In the genomic region with DNA sequence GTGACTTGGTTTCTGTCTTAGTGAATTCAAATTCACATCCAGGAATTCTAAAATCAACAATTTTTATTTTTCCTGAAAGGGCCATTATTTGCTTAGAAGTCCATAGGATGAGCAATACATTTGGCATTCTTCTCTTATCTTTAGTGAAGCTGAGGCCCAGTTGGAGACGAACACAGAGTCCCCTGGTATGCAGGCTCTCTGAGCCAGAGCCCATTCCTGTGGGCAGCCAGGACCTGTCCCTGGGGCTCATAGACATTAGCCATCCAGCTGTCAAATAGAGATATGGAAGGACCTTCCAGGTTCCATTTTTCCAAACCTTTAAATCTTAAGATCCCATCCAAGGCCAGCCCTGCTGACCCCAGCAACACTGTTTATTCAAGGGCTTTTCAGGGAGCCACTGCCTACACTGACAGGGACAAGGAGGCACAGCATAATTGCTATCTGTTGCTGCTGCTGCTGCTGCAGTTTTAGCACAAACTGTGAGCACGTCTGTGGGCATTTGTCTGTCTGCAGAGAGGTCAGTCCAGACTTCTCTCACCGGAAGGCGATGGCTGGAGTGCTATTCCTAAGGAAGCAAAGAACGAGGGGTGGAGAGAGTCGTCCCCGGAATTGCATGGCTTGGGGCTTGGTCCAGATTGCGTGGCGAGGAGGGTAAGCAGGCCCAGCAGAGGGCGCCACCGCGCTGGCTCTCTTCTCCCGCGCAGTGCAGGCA, we compare ENCODE assay signal across 8 cellular contexts.
DNase-seq lines count a peak whose midpoint lies in the region; ATAC-seq, FAIRE-seq and TF ChIP-seq lines count a peak whose summit lies in the region.

No MANE protein-coding gene starts in this region.

- no peak overlapping the region for H3K4me3 ChIP-seq in endothelial cell of umbilical vein (replicated peaks in 1 of 3; ENCODE audit: insufficient read depth in 1 of 3, low read depth in 1 of 3, low read length in 3 of 3)
- H3K4me3 ChIP-seq in suprapubic skin, result no peak overlapping the region

- peak overlapping the region; percentile 57 for H3K4me2 ChIP-seq in endothelial cell of umbilical vein (ENCODE audit: insufficient read depth, low read length)

- TF ChIP-seq POLR2A in endothelial cell of umbilical vein (IDR thresholded peaks at IDR 0.05; ENCODE audit: low read depth, low read length) (no peak), suprapubic skin (IDR thresholded peaks at IDR 0.05) (no peak)

- no peak for TF ChIP-seq EP300 in suprapubic skin (IDR thresholded peaks at IDR 0.05)

- 2% methylated on average over 14 of the region's 14 CpGs for WGBS in suprapubic skin

- H4K20me1 ChIP-seq in endothelial cell of umbilical vein (replicated peaks; ENCODE audit: control insufficient read depth, extremely low read depth, insufficient read depth, low read length), result no peaks in the 10 kb centered on the region

- peak overlapping the region; percentile 36 for H3K27ac ChIP-seq in KOPT-K1 (ENCODE audit: low read depth, low read length, poor library complexity, severe bottlenecking)
- H3K27ac ChIP-seq in endothelial cell of umbilical vein (ENCODE audit: insufficient read depth, low read depth, low read length), result no peak overlapping the region
- no peak overlapping the region for H3K27ac ChIP-seq in suprapubic skin

- dilution Hi-C loops in endothelial cell of umbilical vein (cut with MboI; ENCODE audit: extremely low pct_ligation_motif_present, low sequenced_read_pairs), result no loop called here

- DNase-seq in Caki2 (ENCODE audit: low read depth), result peak; percentile 67
- peak; percentile 23 for DNase-seq in GM19240 (ENCODE audit: insufficient read length, low spot score)
- peak; percentile 77 for DNase-seq in SKM-1 (lab: John Stamatoyannopoulos, UW; ENCODE audit: unreplicated experiment)
- peak; percentile 60 for DNase-seq in endothelial cell of umbilical vein (ENCODE audit: low read depth, low spot score)
- peak; percentile 57 for DNase-seq in midbrain (lab: John Stamatoyannopoulos, UW)
- DNase-seq in suprapubic skin (ENCODE audit: low spot score in 2 of 2), result peak; percentile 82 to 86

- intact Hi-C loops in endothelial cell of umbilical vein (cut with micrococcal nuclease), result loop anchor here (1.0 to 10.0 kb wide), 12 partner anchors 173 to 1271 kb away; a partner anchor contains a TSS

- H3K9me3 ChIP-seq in KOPT-K1 (ENCODE audit: insufficient read depth, low read length, poor library complexity, severe bottlenecking) (peaks cover 13% of the 10 kb centered on the region), endothelial cell of umbilical vein (replicated peaks; ENCODE audit: control insufficient read depth, insufficient read depth, low read length) (no peaks in the 10 kb centered on the region), suprapubic skin (no peaks in the 10 kb centered on the region)

- H3K4me1 ChIP-seq in endothelial cell of umbilical vein (ENCODE audit: control insufficient read depth, extremely low read depth, insufficient read depth, low read length) (peaks cover 5% of the 10 kb centered on the region), suprapubic skin (peaks cover 2% of the 10 kb centered on the region)

- H3K9ac ChIP-seq in endothelial cell of umbilical vein (replicated peaks; ENCODE audit: extremely low read depth, insufficient read depth, low read length), result no peak overlapping the region

- ATAC-seq in HG03097 (IDR thresholded peaks at IDR 0.05; ENCODE audit: low FRiP score, unreplicated experiment), result no peak

- TF ChIP-seq CTCF in endothelial cell of umbilical vein (IDR thresholded peaks at IDR 0.05; ENCODE audit: extremely low read depth in 1 of 2, insufficient read depth in 1 of 2, low read depth in 1 of 2, low read length in 2 of 2) (peak; percentile 79 to 95), suprapubic skin (IDR thresholded peaks at IDR 0.05) (peak in 1 of 2 donors; percentile 79)

- CTCF ChIA-PET in endothelial cell of umbilical vein (lab: Charles Lee), result interaction anchor here (1.2 to 1.8 kb wide), 2 partner anchors 22 to 534 kb away, joined by 3 to 6 read pairs; no protein-coding TSS in a partner anchor

- H2AFZ ChIP-seq in endothelial cell of umbilical vein (ENCODE audit: low read depth, low read length), result peak overlapping the region; percentile 99

- no TSS peak for BruUV-seq in endothelial cell of umbilical vein (replicated peaks; lab: Mats Ljungman, UMichigan)

- FAIRE-seq in endothelial cell of umbilical vein (lab: Jason Lieb, UNC), result peak; percentile 92

- no peaks in the 10 kb centered on the region for H3K79me2 ChIP-seq in endothelial cell of umbilical vein (ENCODE audit: control insufficient read depth, insufficient read depth, low read length)

- POLR2A ChIA-PET in endothelial cell of umbilical vein (lab: Charles Lee), result no interaction called here

- in situ Hi-C loops in Caki2 (cut with HindIII; ENCODE audit: low pct_unique_long_range_greater_than_20kb, low sequenced_read_pairs), result no loop called here

- no peaks in the 10 kb centered on the region for H3K9me1 ChIP-seq in endothelial cell of umbilical vein (replicated peaks; ENCODE audit: control insufficient read depth, extremely low read depth, insufficient read depth, low read length)

- H3K36me3 ChIP-seq in KOPT-K1 (ENCODE audit: insufficient read depth, low read length), result no peaks in the 10 kb centered on the region
- H3K36me3 ChIP-seq in endothelial cell of umbilical vein (ENCODE audit: control insufficient read depth in 2 of 2, extremely low read depth in 1 of 2, insufficient read depth in 2 of 2, low read length in 2 of 2), result no peaks in the 10 kb centered on the region
- H3K36me3 ChIP-seq in suprapubic skin, result no peaks in the 10 kb centered on the region

- H3K27me3 ChIP-seq in endothelial cell of umbilical vein (ENCODE audit: control insufficient read depth in 2 of 2, insufficient read depth in 2 of 2, low read length in 2 of 2), result no peaks in the 10 kb centered on the region
- H3K27me3 ChIP-seq in suprapubic skin, result no peaks in the 10 kb centered on the region

TF ChIP-seq in endothelial cell of umbilical vein, 7 proteins besides CTCF, POLR2A, EP300 and RAD21:
- TF ChIP-seq JUN (IDR thresholded peaks at IDR 0.05; ENCODE audit: borderline replicate concordance, insufficient read depth, insufficient read length, low read depth), result no peak
- TF ChIP-seq POLR2AphosphoS5 (IDR thresholded peaks at IDR 0.05; ENCODE audit: insufficient read depth, low read depth, low read length), result no peak
- TF ChIP-seq GATA2 (IDR thresholded peaks at IDR 0.05; ENCODE audit: insufficient read depth, insufficient read length, low read depth, low read length), result no peak
- TF ChIP-seq EZH2 (IDR thresholded peaks at IDR 0.05; ENCODE audit: borderline replicate concordance, low read depth, low read length, severe bottlenecking), result no peak
- TF ChIP-seq, protein P1, sequence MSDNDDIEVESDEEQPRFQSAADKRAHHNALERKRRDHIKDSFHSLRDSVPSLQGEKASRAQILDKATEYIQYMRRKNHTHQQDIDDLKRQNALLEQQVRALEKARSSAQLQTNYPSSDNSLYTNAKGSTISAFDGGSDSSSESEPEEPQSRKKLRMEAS (IDR thresholded peaks at IDR 0.05; ENCODE audit: insufficient read depth, insufficient read length), result no peak
- TF ChIP-seq MYC (IDR thresholded peaks at IDR 0.05; ENCODE audit: low read depth, low read length), result no peak
- TF ChIP-seq FOS (IDR thresholded peaks at IDR 0.05; ENCODE audit: borderline replicate concordance, insufficient read depth, low read length), result no peak

Comparison
In these comparisons a context has a peak if more than half of its experiments do, and no peak if none do; other contexts are left out.
1. DNase-seq: peak in every context shown above with its lines; median percentile 84 in suprapubic skin; 77 in SKM-1; 67 in Caki2; 60 in endothelial cell of umbilical vein; 57 in midbrain; 23 in GM19240.